In the genomic region with DNA sequence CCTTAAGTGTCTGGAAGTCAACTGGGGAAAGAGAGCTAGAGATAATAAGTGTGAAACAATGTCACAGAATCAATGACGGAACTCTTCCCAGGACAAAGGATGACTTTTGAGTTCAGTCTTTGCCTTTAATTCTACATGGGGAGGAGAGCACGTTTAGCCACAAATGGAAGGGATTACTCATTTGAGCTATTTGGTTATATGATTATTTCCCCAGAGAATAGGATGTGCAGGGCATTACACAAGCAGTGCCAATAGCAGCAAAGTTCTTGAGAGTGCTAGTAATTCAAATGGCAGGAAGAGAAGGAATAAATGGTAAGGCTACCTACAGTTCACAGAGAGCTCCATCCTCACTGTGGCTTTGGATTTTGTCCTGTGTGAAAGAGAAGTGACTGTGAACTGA, we compare ENCODE assay signal across 18 cellular contexts. TPM values are rescaled to one million over a fixed set of nuclear protein-coding genes. Genes with fewer than 3 reads are reported as not detected.
DNase-seq lines count a peak whose midpoint lies in the region; ATAC-seq and TF ChIP-seq lines count a peak whose summit lies in the region.
"Had no signal": no experiment of that assay in that cellular context is flagged by ENCODE, and none has a peak within 500 bp of the region (broad histone marks: within the 10 kb centered on the region; RNA-seq: fewer than 3 reads in every experiment).

No MANE protein-coding gene starts in this region.

- CTCF ChIA-PET in A673 (lab: Charles Lee) = no interaction called here
- CTCF ChIA-PET in HEK293T (lab: Yijun Ruan, JAX) = no interaction called here

- H3K4me1 Mint-ChIP-seq in HFFc6 (ENCODE audit: low read depth) = peaks cover 88% of the 10 kb centered on the region
- H3K4me1 Mint-ChIP-seq: memory B cell had no signal

- H3K27ac Mint-ChIP-seq in HFFc6 = peak overlapping the region; percentile 94
- H3K27ac Mint-ChIP-seq: memory B cell; T-helper 2 cell treated with Interferon-gamma antibody and Interleukin-4, amounts not matched to agents 5 μg/mL and 100 μg/mL, for 36 hours had no signal

- no peak for ATAC-seq in GM18873 (IDR thresholded peaks at IDR 0.05; ENCODE audit: low FRiP score, unreplicated experiment)
- ATAC-seq: body of pancreas had no signal

- POLR2A ChIA-PET in A673 (lab: Charles Lee; ENCODE audit: low non-redundant PET) (interaction anchor here (0.6 kb wide), 1 partner anchor 203 kb away, joined by 3 read pairs; no protein-coding TSS in a partner anchor), HEK293T (lab: Yijun Ruan, JAX) (no interaction called here)

- no peaks in the 10 kb centered on the region for H3K36me3 ChIP-seq in A673 (ENCODE audit: insufficient read depth, low read length, poor library complexity, severe bottlenecking)
- H3K36me3 ChIP-seq: tibial nerve had no signal

- H3K4me3 ChIP-seq in A673 (ENCODE audit: low read depth, low read length, poor library complexity, severe bottlenecking) = no peak overlapping the region
- no peak overlapping the region for H3K4me3 ChIP-seq in cardiac fibroblast (replicated peaks in 1 of 2; ENCODE audit: low read depth in 2 of 2, low read length in 2 of 2)
- H3K4me3 ChIP-seq: body of pancreas, tibial nerve had no signal

- no peak for TF ChIP-seq CTCF in A673 (conservative IDR thresholded peaks at IDR 0.05; ENCODE audit: low read depth, low read length)
- no peak for TF ChIP-seq CTCF in HFFc6 (IDR thresholded peaks at IDR 0.05)
- no peak for TF ChIP-seq CTCF in cardiac fibroblast (IDR thresholded peaks at IDR 0.05; ENCODE audit: low read depth, low read length)

- BruUV-seq in A673 (replicated peaks; lab: Mats Ljungman, UMichigan) = no TSS peak

- no peak overlapping the region for H3K27ac ChIP-seq in A673 (ENCODE audit: low read depth, low read length, poor library complexity, severe bottlenecking)
- H3K27ac ChIP-seq: body of pancreas had no signal

- intact Hi-C loops in A673 (cut with micrococcal nuclease; ENCODE audit: unreplicated experiment) = no loop called here

- peaks cover 2% of the 10 kb centered on the region for H3K4me1 ChIP-seq in A673 (ENCODE audit: insufficient read depth, low read length, poor library complexity, severe bottlenecking)

- no peaks in the 10 kb centered on the region for H3K9me3 ChIP-seq in A673 (ENCODE audit: low read depth, low read length, poor library complexity, severe bottlenecking)
- H3K9me3 ChIP-seq: body of pancreas, tibial nerve had no signal

- H3K27me3 ChIP-seq in A673 (replicated peaks; ENCODE audit: insufficient read depth, low read depth, low read length, poor library complexity) = peaks cover 33% of the 10 kb centered on the region
- H3K27me3 ChIP-seq: body of pancreas had no signal

- H3K9me3 Mint-ChIP-seq in HFFc6 = no peaks in the 10 kb centered on the region
- H3K9me3 Mint-ChIP-seq: memory B cell; T-helper 2 cell treated with Interferon-gamma antibody and Interleukin-4, amounts not matched to agents 5 μg/mL and 100 μg/mL, for 36 hours had no signal

- H3K27me3 Mint-ChIP-seq in HFFc6 (ENCODE audit: insufficient read depth) = peaks cover 1% of the 10 kb centered on the region; the same call in 1 of the 2 replicates

- peak overlapping the region; percentile 34; the same call in 1 of the 2 replicates for H3K4me3 Mint-ChIP-seq in HFFc6
- H3K4me3 Mint-ChIP-seq: memory B cell; T-helper 2 cell treated with Interferon-gamma antibody and Interleukin-4, amounts not matched to agents 5 μg/mL and 100 μg/mL, for 36 hours had no signal

- peaks cover 41% of the 10 kb centered on the region for H3K36me3 Mint-ChIP-seq in HFFc6 (ENCODE audit: low read depth)
- H3K36me3 Mint-ChIP-seq: memory B cell had no signal

- DNase-seq in A673 (ENCODE audit: low spot score) (peak; percentile 13), HFFc6 (peak; percentile 50), cardiac fibroblast (ENCODE audit: low read depth in 2 of 2) (peak; percentile 52 to 85), iris pigment epithelial cell (ENCODE audit: low read depth) (peak; percentile 47), DMS 273 (lab: John Stamatoyannopoulos, UW; ENCODE audit: unreplicated experiment) (no peak), HEK293T (ENCODE audit: extremely low spot score) (no peak)
- DNase-seq in stimulated activated CD4-positive, alpha-beta T cell treated with anti-CD3 and anti-CD28 coated beads, Interleukin-12 subunit alpha, Interleukin-12 subunit beta, amount 100 ng/mL, for 4 hours = no peak
- DNase-seq: activated CD4-positive, alpha-beta T cell treated with anti-CD3 and anti-CD28 coated beads for 1 hour; activated gamma-delta T cell; body of pancreas; KG1; NCI-H226; NK-92 treated with Interleukin-12 subunit alpha and Interleukin-12 subunit beta, amount 100 ng/mL, for 24 hours; SIG-M5 had no signal

TF ChIP-seq in HEK293T, 16 proteins besides CTCF, POLR2A, EP300 and RAD21:
- TF ChIP-seq FOXA1 (IDR thresholded peaks at IDR 0.05) = no peak
- TF ChIP-seq, protein P1, sequence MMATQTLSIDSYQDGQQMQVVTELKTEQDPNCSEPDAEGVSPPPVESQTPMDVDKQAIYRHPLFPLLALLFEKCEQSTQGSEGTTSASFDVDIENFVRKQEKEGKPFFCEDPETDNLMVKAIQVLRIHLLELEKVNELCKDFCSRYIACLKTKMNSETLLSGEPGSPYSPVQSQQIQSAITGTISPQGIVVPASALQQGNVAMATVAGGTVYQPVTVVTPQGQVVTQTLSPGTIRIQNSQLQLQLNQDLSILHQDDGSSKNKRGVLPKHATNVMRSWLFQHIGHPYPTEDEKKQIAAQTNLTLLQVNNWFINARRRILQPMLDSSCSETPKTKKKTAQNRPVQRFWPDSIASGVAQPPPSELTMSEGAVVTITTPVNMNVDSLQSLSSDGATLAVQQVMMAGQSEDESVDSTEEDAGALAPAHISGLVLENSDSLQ (IDR thresholded peaks at IDR 0.05) = no peak
- TF ChIP-seq SP1 (IDR thresholded peaks at IDR 0.05) = no peak
- TF ChIP-seq ZNF384 (IDR thresholded peaks at IDR 0.05) = no peak
- no peak for TF ChIP-seq FOXM1 (IDR thresholded peaks at IDR 0.05; ENCODE audit: borderline replicate concordance)
- TF ChIP-seq CTBP1 (IDR thresholded peaks at IDR 0.05; ENCODE audit: borderline replicate concordance) = no peak
- no peak for TF ChIP-seq BHLHE40 (IDR thresholded peaks at IDR 0.05; ENCODE audit: borderline replicate concordance)
- no peak for TF ChIP-seq NFRKB (IDR thresholded peaks at IDR 0.05)
- no peak for TF ChIP-seq SUZ12 (IDR thresholded peaks at IDR 0.05)
- no peak for TF ChIP-seq LEF1 (IDR thresholded peaks at IDR 0.05; ENCODE audit: borderline replicate concordance)
- TF ChIP-seq L3MBTL2 (conservative IDR thresholded peaks at IDR 0.05) = no peak
- TF ChIP-seq TARDBP (IDR thresholded peaks at IDR 0.05) = no peak
- no peak for TF ChIP-seq ELF4 (IDR thresholded peaks at IDR 0.05)
- no peak for TF ChIP-seq HDGF (IDR thresholded peaks at IDR 0.05; ENCODE audit: borderline replicate concordance)
- TF ChIP-seq ARNT (IDR thresholded peaks at IDR 0.05) = no peak
- no peak for TF ChIP-seq FOXK2 (IDR thresholded peaks at IDR 0.05)

RNA-seq across cellular contexts. Expression of a gene that starts 6.0 kb away (rescaled TPM):
- 0.59 and 0.84 TPM in 2 replicates for total RNA-seq in A673 (2021)
- total RNA-seq in HFFc6 (2021; fragmentation: NEBNext Ultra II Directional; extraction: Animal tissue kit (Norgen Biotek cat#: 25700)) = 10 to 100 TPM; 69.9 to 87.2 (median 77.0) TPM

Comparison
In these comparisons a context has a peak if more than half of its experiments do, and no peak if none do; other contexts are left out.
1. DNase-seq: peak in A673 (single experiment), HFFc6 (single experiment), cardiac fibroblast (2 of 2) and iris pigment epithelial cell (single experiment); none in stimulated activated CD4-positive, alpha-beta T cell treated with anti-CD3 and anti-CD28 coated beads, Interleukin-12 subunit alpha, Interleukin-12 subunit beta, amount 100 ng/mL, for 4 hours (single experiment), DMS 273 (single experiment) and HEK293T (single experiment).
2. RNA of a gene that starts 6.0 kb away (total RNA-seq): 69.9 to 87.2 TPM in HFFc6; 0.59 to 0.84 TPM in A673; every median in the first group is over 10 times any median in the second.